In the genomic region with DNA sequence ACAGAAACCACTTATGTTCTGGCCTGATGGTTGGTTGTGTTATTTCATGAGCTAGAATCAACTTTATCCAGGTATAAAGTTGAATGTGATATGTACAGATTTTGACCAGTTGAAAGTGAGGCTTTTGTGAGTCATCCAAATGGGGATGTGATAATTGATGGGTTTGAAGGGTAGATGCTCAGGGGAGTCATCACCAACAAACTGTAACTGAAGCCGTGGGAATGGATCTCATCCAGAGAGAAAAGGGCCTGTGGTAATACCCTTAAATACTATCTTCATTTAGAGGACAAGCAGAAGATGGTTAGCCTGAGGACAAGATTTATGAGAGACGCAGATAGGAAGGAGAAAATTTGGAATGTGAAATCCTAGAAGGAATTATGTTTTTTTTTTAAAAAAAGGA, we compare ENCODE assay signal across 19 cellular contexts.
A peak's percentile ranks its signal among the peaks of the same experiment; 100 is the strongest.
DNase-seq lines count a peak whose midpoint lies in the region; ATAC-seq, FAIRE-seq and TF ChIP-seq lines count a peak whose summit lies in the region.
"Had no signal": no experiment of that assay in that cellular context is flagged by ENCODE, and none has a peak within 500 bp of the region (broad histone marks: within the 10 kb centered on the region; RNA-seq: fewer than 3 reads in every experiment).

No MANE protein-coding gene starts in this region.

- no peak for TF ChIP-seq CTCF in HEK293 (tag by site-specific recombination; IDR thresholded peaks at IDR 0.05)
- TF ChIP-seq CTCF in IMR-90 (conservative IDR thresholded peaks at IDR 0.05; ENCODE audit: low read depth, low read length) = no peak
- no peak for TF ChIP-seq CTCF in bronchial epithelial cell (IDR thresholded peaks at IDR 0.05; ENCODE audit: insufficient read depth, low read length, severe bottlenecking)

- no peaks in the 10 kb centered on the region for H3K27me3 Mint-ChIP-seq in CD8-positive, alpha-beta memory T cell
- H3K27me3 Mint-ChIP-seq: CD4-positive, CD25-positive, alpha-beta regulatory T cell; IgD-negative memory B cell had no signal

- dilution Hi-C loops in IMR-90 (cut with HindIII; ENCODE audit: low sequenced_read_pairs, unreplicated experiment) = no loop called here

- peaks cover 0 to 7% of the 10 kb centered on the region in 2 experiments; a peak in 1 of 3 replicates for H3K36me3 ChIP-seq in HEK293 (ENCODE audit: control insufficient read depth in 2 of 2, insufficient read depth in 1 of 2, low read length in 2 of 2)
- H3K36me3 ChIP-seq in IMR-90 (ENCODE audit: control insufficient read depth, insufficient read depth, low read length) = no peaks in the 10 kb centered on the region
- H3K36me3 ChIP-seq in bronchial epithelial cell (ENCODE audit: control insufficient read depth, insufficient read depth, low read length) = no peaks in the 10 kb centered on the region
- no peaks in the 10 kb centered on the region for H3K36me3 ChIP-seq in CD8-positive, alpha-beta memory T cell (ENCODE audit: insufficient read depth, low read length)

- FAIRE-seq in bronchial epithelial cell (lab: Jason Lieb, UNC) = no peak
- no peak for FAIRE-seq in H54 (lab: Jason Lieb, UNC)
- FAIRE-seq: HTR-8/SVneo, RCC 7860 had no signal

- DNase-seq in IMR-90 (peak; percentile 19), bronchial epithelial cell (ENCODE audit: low read depth) (peak; percentile 10), skeletal muscle cell (ENCODE audit: low read depth) (peak; percentile 27), HuH-7.5 (ENCODE audit: low spot score) (no peak), H54 (ENCODE audit: insufficient read length, low spot score) (no peak)
- no peak for DNase-seq in CD8-positive, alpha-beta memory T cell
- DNase-seq: CD4-positive, CD25-positive, alpha-beta regulatory T cell; COR-L47; DMS79; GM23248; HCEC 1CT; NCI-H2081 treated with DMSO at 0.1 percent for 48 hours; NCI-H524; NCI-H82; OCI-M1 had no signal

- H2BK15ac ChIP-seq in IMR-90 (ENCODE audit: low read depth, low read length) = no peak overlapping the region

- H3K79me1 ChIP-seq in IMR-90 (ENCODE audit: low read depth in 1 of 2, low read length in 2 of 2) = no peaks in the 10 kb centered on the region

- no peak overlapping the region for H3K4me3 ChIP-seq in HEK293 (ENCODE audit: low read depth, low read length)
- no peak overlapping the region for H3K4me3 ChIP-seq in IMR-90 (ENCODE audit: insufficient read depth, low read depth, low read length)
- no peak overlapping the region for H3K4me3 ChIP-seq in bronchial epithelial cell (ENCODE audit: low read depth, low read length)
- H3K4me3 ChIP-seq in skeletal muscle cell (ENCODE audit: low read depth, low read length) = no peak overlapping the region
- H3K4me3 ChIP-seq in CD8-positive, alpha-beta memory T cell (ENCODE audit: low read length) = no peak overlapping the region
- H3K4me3 ChIP-seq: GM23248 had no signal

- no peaks in the 10 kb centered on the region for H3K9me3 ChIP-seq in HEK293 (ENCODE audit: control insufficient read depth, insufficient read depth, low read depth, low read length)
- H3K9me3 ChIP-seq in IMR-90 (ENCODE audit: control insufficient read depth, insufficient read depth, low read length) = peaks cover 2% of the 10 kb centered on the region; the same call in 1 of the 2 replicates
- no peaks in the 10 kb centered on the region for H3K9me3 ChIP-seq in CD8-positive, alpha-beta memory T cell (ENCODE audit: low read length)

- H2AFZ ChIP-seq in IMR-90 (replicated peaks; ENCODE audit: low read length, poor library complexity) = no peak overlapping the region
- H2AFZ ChIP-seq: GM23248 had no signal

- H3K4ac ChIP-seq in IMR-90 (ENCODE audit: low read depth, low read length) = no peak overlapping the region

- intact Hi-C loops in IMR-90 (cut with micrococcal nuclease) = no loop called here

- 0 out of 2 replicates have a peak, but pooled peaks cover 3% of the 10 kb centered on the region for H3K9me1 ChIP-seq in IMR-90 (ENCODE audit: insufficient read depth, low read length)

- H3K4me3 Mint-ChIP-seq in CD8-positive, alpha-beta memory T cell = no peak overlapping the region
- H3K4me3 Mint-ChIP-seq: CD4-positive, CD25-positive, alpha-beta regulatory T cell; IgD-negative memory B cell had no signal

- no peak overlapping the region for H4K91ac ChIP-seq in IMR-90 (ENCODE audit: insufficient read depth, low read depth, low read length)

- in situ Hi-C loops in IMR-90 (cut with MboI; ENCODE audit: low sequenced_read_pairs) = no loop called here

- no TSS peak for BruUV-seq in IMR-90 (replicated peaks; lab: Mats Ljungman, UMichigan)

- H4K20me1 ChIP-seq in IMR-90 (ENCODE audit: insufficient read depth, low read length) = no peaks in the 10 kb centered on the region

- WGBS in IMR-90 (ENCODE audit: extremely low coverage in 2 of 2, insufficient read length in 1 of 2), 2 experiments = no CpG with 5 or more reads among the region's 2 CpGs

- peaks cover under 1 to 5% (median 4%) of the 10 kb centered on the region in 3 donors for H3K36me3 Mint-ChIP-seq in CD8-positive, alpha-beta memory T cell

- peaks cover 0 to 9% (median 5%) of the 10 kb centered on the region in 5 donors for H3K9me3 Mint-ChIP-seq in CD8-positive, alpha-beta memory T cell

- H3K27me3 ChIP-seq in IMR-90 (ENCODE audit: control insufficient read depth, insufficient read depth, low read length) (no peaks in the 10 kb centered on the region), bronchial epithelial cell (ENCODE audit: control insufficient read depth, insufficient read depth, low read length) (no peaks in the 10 kb centered on the region)
- H3K27me3 ChIP-seq in CD8-positive, alpha-beta memory T cell (ENCODE audit: insufficient read depth, low read length, poor library complexity, severe bottlenecking) = no peaks in the 10 kb centered on the region

- POLR2A ChIA-PET in HEK293 (lab: Yijun Ruan, JAX) (no interaction called here), IMR-90 (lab: Charles Lee; ENCODE audit: unreplicated experiment) (no interaction called here)
- POLR2A ChIA-PET in CD8-positive, alpha-beta memory T cell (lab: Charles Lee) = no interaction called here

- no peak overlapping the region for H3K27ac Mint-ChIP-seq in CD8-positive, alpha-beta memory T cell
- H3K27ac Mint-ChIP-seq: CD4-positive, CD25-positive, alpha-beta regulatory T cell; IgD-negative memory B cell had no signal

- no peak overlapping the region for H3K18ac ChIP-seq in IMR-90 (ENCODE audit: low read depth, low read length)

- H2AK9ac ChIP-seq in IMR-90 (replicated peaks; ENCODE audit: low read depth, low read length, poor library complexity) = no peak overlapping the region

- no peak for ATAC-seq in IMR-90 (ENCODE audit: low read depth)

- H2BK120ac ChIP-seq in IMR-90 (ENCODE audit: low read depth, low read length) = no peak overlapping the region

- no peak for TF ChIP-seq RAD21 in IMR-90 (IDR thresholded peaks at IDR 0.05; ENCODE audit: low read length)

- H2BK5ac ChIP-seq in IMR-90 (ENCODE audit: low read depth, low read length, poor library complexity, severe bottlenecking) = no peak overlapping the region

- H3K9ac ChIP-seq in IMR-90 (ENCODE audit: low read depth, low read length) = no peak overlapping the region
- H3K9ac ChIP-seq: GM23248 had no signal

- TF ChIP-seq POLR2A in IMR-90 (IDR thresholded peaks at IDR 0.05; ENCODE audit: low read depth, low read length) (no peak), H54 (IDR thresholded peaks at IDR 0.05; ENCODE audit: low read depth, low read length) (no peak)

- H3K4me2 ChIP-seq in IMR-90 (ENCODE audit: low read depth, low read length) = no peak overlapping the region

- no peaks in the 10 kb centered on the region for H3K4me1 Mint-ChIP-seq in CD8-positive, alpha-beta memory T cell
- H3K4me1 Mint-ChIP-seq: CD4-positive, CD25-positive, alpha-beta regulatory T cell; IgD-negative memory B cell had no signal

- H3K14ac ChIP-seq in IMR-90 (replicated peaks; ENCODE audit: low read depth, low read length) = no peak overlapping the region

- H4K8ac ChIP-seq in IMR-90 (ENCODE audit: low read depth in 2 of 2, low read length in 2 of 2) = no peak overlapping the region

- no peak overlapping the region for H3K23ac ChIP-seq in IMR-90 (ENCODE audit: low read depth, low read length)

- no peak overlapping the region for H2AK5ac ChIP-seq in IMR-90 (ENCODE audit: low read depth, low read length)

- H4K5ac ChIP-seq in IMR-90 (ENCODE audit: low read depth, low read length) = no peak overlapping the region

- H3K27ac ChIP-seq in HEK293 (ENCODE audit: extremely low read depth, low read depth, low read length) = no peak overlapping the region
- no peak overlapping the region for H3K27ac ChIP-seq in IMR-90 (ENCODE audit: insufficient read depth, low read length)
- no peak overlapping the region for H3K27ac ChIP-seq in CD8-positive, alpha-beta memory T cell (ENCODE audit: low read depth, low read length)
- H3K27ac ChIP-seq: GM23248 had no signal

- CTCF ChIA-PET in HEK293 (lab: Yijun Ruan, JAX) = no interaction called here
- CTCF ChIA-PET in IMR-90 (lab: Yijun Ruan, JAX) = interaction anchor here (0.6 kb wide), 1 partner anchor 44 kb away, joined by 3 read pairs; no protein-coding TSS in a partner anchor
- CTCF ChIA-PET in CD8-positive, alpha-beta memory T cell (lab: Charles Lee) = no interaction called here

- H3K56ac ChIP-seq in IMR-90 (ENCODE audit: extremely low read depth, insufficient read depth, low read length) = no peak overlapping the region

- H3K4me1 ChIP-seq in HEK293 (ENCODE audit: control insufficient read depth, insufficient read depth, low read length) (no peaks in the 10 kb centered on the region), IMR-90 (ENCODE audit: control insufficient read depth, insufficient read depth, low read length) (no peaks in the 10 kb centered on the region)
- H3K4me1 ChIP-seq in CD8-positive, alpha-beta memory T cell (ENCODE audit: insufficient read depth, low read length) = no peaks in the 10 kb centered on the region

- H2BK20ac ChIP-seq in IMR-90 (ENCODE audit: low read depth, low read length) = no peak overlapping the region

TF ChIP-seq in HEK293, 187 proteins besides CTCF, POLR2A, EP300 and RAD21:
- TF ChIP-seq ZNF324 (tag by site-specific recombination; IDR thresholded peaks at IDR 0.05) (no peak), SCRT2 (tag by site-specific recombination; IDR thresholded peaks at IDR 0.05) (no peak), SP7 (tag by site-specific recombination; IDR thresholded peaks at IDR 0.05) (peak; percentile 83), ZNF623 (tag by site-specific recombination; IDR thresholded peaks at IDR 0.05) (no peak)

TF ChIP-seq in IMR-90, 13 proteins besides CTCF, POLR2A, EP300 and RAD21 (continues in another document):
- TF ChIP-seq MXI1 (IDR thresholded peaks at IDR 0.05; ENCODE audit: borderline replicate concordance, low read depth, low read length) = no peak
- TF ChIP-seq CEBPB (IDR thresholded peaks at IDR 0.05; ENCODE audit: low read depth, low read length) = no peak
- TF ChIP-seq FOS (IDR thresholded peaks at IDR 0.05; ENCODE audit: low read depth, low read length) = no peak
- no peak for TF ChIP-seq BHLHE40 (IDR thresholded peaks at IDR 0.05; ENCODE audit: low read depth, low read length)
- TF ChIP-seq SMC3 (IDR thresholded peaks at IDR 0.05; ENCODE audit: low read depth, low read length) = no peak
- TF ChIP-seq MAFK (IDR thresholded peaks at IDR 0.05; ENCODE audit: low read depth, low read length) = no peak
- no peak for TF ChIP-seq CHD1 (IDR thresholded peaks at IDR 0.05; ENCODE audit: low read depth, low read length)
- no peak for TF ChIP-seq RFX5 (IDR thresholded peaks at IDR 0.05; ENCODE audit: low read depth, low read length)
- no peak for TF ChIP-seq NFE2L2 (IDR thresholded peaks at IDR 0.05; ENCODE audit: low read depth, low read length)

Comparison
In these comparisons a context has a peak if more than half of its experiments do, and no peak if none do; other contexts are left out.
1. DNase-seq: peak in IMR-90 (single experiment), bronchial epithelial cell (single experiment) and skeletal muscle cell (single experiment); none in HuH-7.5 (single experiment), H54 (single experiment) and CD8-positive, alpha-beta memory T cell (0 of 5).